8 cellular contexts compared by ENCODE assay signal in genomic region chrX:15737188-15737956, GRCh38. TPM values are rescaled to one million over a fixed set of nuclear protein-coding genes. Genes with fewer than 3 reads are reported as not detected.
DNase-seq lines count a peak whose midpoint lies in the region; ATAC-seq and TF ChIP-seq lines count a peak whose summit lies in the region.

No MANE protein-coding gene starts in this region.

- H3K36me3 ChIP-seq in stomach = no peaks in the 10 kb centered on the region

- H3K27ac ChIP-seq in VCaP (peak overlapping the region; percentile 30), stomach (peak overlapping the region; percentile 25 to 75 (median 38))

- peaks cover 49% of the 10 kb centered on the region for H3K4me1 Mint-ChIP-seq in activated T-cell treated with anti-CD3 and anti-CD28 coated beads, Interleukin-2, amount 50 U/mL, for 24 hours (ENCODE audit: low read depth)

- TF ChIP-seq POLR2A in stomach (IDR thresholded peaks at IDR 0.05) = no peak

- TF ChIP-seq EP300 in stomach (IDR thresholded peaks at IDR 0.05) = no peak

- H3K4me1 ChIP-seq in stomach = peaks cover 0 to 19% (median 14%) of the 10 kb centered on the region in 4 donors

- H3K27me3 Mint-ChIP-seq in activated T-cell treated with anti-CD3 and anti-CD28 coated beads, Interleukin-2, amount 50 U/mL, for 24 hours = no peaks in the 10 kb centered on the region

- H3K27me3 ChIP-seq in stomach = peaks cover 0 to 4% (median 0%) of the 10 kb centered on the region in 3 donors

- DNase-seq in activated T-cell treated with anti-CD3 and anti-CD28 coated beads, Interleukin-2, amount 50 U/mL, for 24 hours = no peak
- no peak for DNase-seq in activated T-cell treated with anti-CD3 and anti-CD28 coated beads, Interleukin-2, amount 50 U/mL, for 48 hours
- DNase-seq in foreskin melanocyte (peak; percentile 1), stomach (no peak), Kasumi-1 (lab: John Stamatoyannopoulos, UW) (no peak)
- DNase-seq in stimulated activated CD4-positive, alpha-beta T cell treated with anti-CD3 and anti-CD28 coated beads, Interleukin-4, amount 100 ng/mL, for 4 hours = no peak

- ATAC-seq in HG02973 (IDR thresholded peaks at IDR 0.05; ENCODE audit: unreplicated experiment) = no peak

- TF ChIP-seq CTCF in VCaP (conservative IDR thresholded peaks at IDR 0.05) (no peak), stomach (IDR thresholded peaks at IDR 0.05) (no peak)

- WGBS in stomach, 5 donors = 5 to 20% (median 12%) methylated on average over 12 to 14 of the region's 14 CpGs

- H3K9me3 Mint-ChIP-seq in activated T-cell treated with anti-CD3 and anti-CD28 coated beads, Interleukin-2, amount 50 U/mL, for 24 hours = no peaks in the 10 kb centered on the region

- H3K36me3 Mint-ChIP-seq in activated T-cell treated with anti-CD3 and anti-CD28 coated beads, Interleukin-2, amount 50 U/mL, for 24 hours (ENCODE audit: low read depth) = peaks cover 10% of the 10 kb centered on the region

- H3K27ac Mint-ChIP-seq in activated T-cell treated with anti-CD3 and anti-CD28 coated beads, Interleukin-2, amount 50 U/mL, for 24 hours = peak overlapping the region; percentile 74

- H3K4me3 ChIP-seq in stomach = peak overlapping the region; percentile 50 to 58 (median 54)

- H3K9me3 ChIP-seq in stomach = no peaks in the 10 kb centered on the region

- intact Hi-C loops in stomach (cut with DNase I; ENCODE audit: low total_unique reads) = no loop called here

- H3K4me3 Mint-ChIP-seq in activated T-cell treated with anti-CD3 and anti-CD28 coated beads, Interleukin-2, amount 50 U/mL, for 24 hours = peak overlapping the region; percentile 86

RNA-seq across cellular contexts. Expression of gene CA5B, which starts 0.7 kb away (rescaled TPM):
- 100 to 1,000 TPM in 1 of 5 donors, 10 to 100 TPM in 3, not detected in 1; 17.6 to 102 (median 26.5) TPM for total RNA-seq in stomach
- polyA plus RNA-seq in stomach = 1 to 10 TPM; 1.2 to 1.7 (median 1.3) TPM

RNA-seq across cellular contexts. Expression of gene ZRSR2, which starts 52.9 kb away (rescaled TPM):
- total RNA-seq in stomach = 10 to 100 TPM in 3 of 5 donors, 1 to 10 TPM in 2; 1.4 to 22.0 (median 10.3) TPM
- polyA plus RNA-seq in stomach = 10 to 100 TPM; 12.6 to 26.4 (median 15.5) TPM
